In genomic region chr18:9710037-9710436, GRCh38 we compare ENCODE assay signal across 11 cellular contexts.
DNase-seq lines count a peak whose midpoint lies in the region; ATAC-seq and TF ChIP-seq lines count a peak whose summit lies in the region.
"Had no signal": no experiment of that assay in that cellular context is flagged by ENCODE, and none has a peak within 500 bp of the region (broad histone marks: within the 10 kb centered on the region; RNA-seq: fewer than 3 reads in every experiment).

No MANE protein-coding gene starts in this region.

- no peaks in the 10 kb centered on the region for H3K9me3 Mint-ChIP-seq in stimulated activated naive CD8-positive, alpha-beta T cell treated with anti-CD3 and anti-CD28 coated beads, Interleukin-15, Interleukin-2, amounts not matched to agents 100 ng/mL and 50 ng/mL, for 24 hours
- no peaks in the 10 kb centered on the region for H3K9me3 Mint-ChIP-seq in nephron
- H3K9me3 Mint-ChIP-seq: activated naive CD4-positive, alpha-beta T cell treated with anti-CD3 and anti-CD28 coated beads, Interleukin-2, amount 50 U/mL, for 72 hours had no signal

- peak overlapping the region; percentile 88 for H3K4me3 ChIP-seq in coronary artery

- no peak for ATAC-seq in stimulated activated naive CD8-positive, alpha-beta T cell treated with anti-CD3 and anti-CD28 coated beads, Interleukin-15, Interleukin-2, amounts not matched to agents 100 U/mL and 50 U/mL, for 24 hours
- no peak for ATAC-seq in HG02571 (IDR thresholded peaks at IDR 0.05; ENCODE audit: unreplicated experiment)

- TF ChIP-seq CTCF in coronary artery (IDR thresholded peaks at IDR 0.05) (no peak), nephron (IDR thresholded peaks at IDR 0.05; ENCODE audit: unreplicated experiment in 3 of 3) (no peak)

- H3K36me3 Mint-ChIP-seq in stimulated activated naive CD8-positive, alpha-beta T cell treated with anti-CD3 and anti-CD28 coated beads, Interleukin-15, Interleukin-2, amounts not matched to agents 100 ng/mL and 50 ng/mL, for 24 hours (ENCODE audit: low read depth), result no peaks in the 10 kb centered on the region
- H3K36me3 Mint-ChIP-seq in nephron (ENCODE audit: low read depth), result no peaks in the 10 kb centered on the region

- H3K4me3 Mint-ChIP-seq in stimulated activated naive CD8-positive, alpha-beta T cell treated with anti-CD3 and anti-CD28 coated beads, Interleukin-15, Interleukin-2, amounts not matched to agents 100 ng/mL and 50 ng/mL, for 24 hours, result peak overlapping the region; percentile 25
- peak overlapping the region; percentile 90 to 91 (median 91) for H3K4me3 Mint-ChIP-seq in nephron

- no peak overlapping the region for H3K27ac Mint-ChIP-seq in stimulated activated naive CD8-positive, alpha-beta T cell treated with anti-CD3 and anti-CD28 coated beads, Interleukin-15, Interleukin-2, amounts not matched to agents 100 ng/mL and 50 ng/mL, for 24 hours
- H3K27ac Mint-ChIP-seq in nephron, result peak overlapping the region; percentile 80 to 86 (median 80)
- H3K27ac Mint-ChIP-seq: activated naive CD4-positive, alpha-beta T cell treated with anti-CD3 and anti-CD28 coated beads, Interleukin-2, amount 50 U/mL, for 72 hours had no signal

- H3K27me3 Mint-ChIP-seq in stimulated activated naive CD8-positive, alpha-beta T cell treated with anti-CD3 and anti-CD28 coated beads, Interleukin-15, Interleukin-2, amounts not matched to agents 100 ng/mL and 50 ng/mL, for 24 hours, result peaks cover 79% of the 10 kb centered on the region
- H3K27me3 Mint-ChIP-seq in nephron (ENCODE audit: low read depth), result peaks cover 54% of the 10 kb centered on the region

- H3K4me1 Mint-ChIP-seq in stimulated activated naive CD8-positive, alpha-beta T cell treated with anti-CD3 and anti-CD28 coated beads, Interleukin-15, Interleukin-2, amounts not matched to agents 100 ng/mL and 50 ng/mL, for 24 hours (ENCODE audit: low read depth), result peaks cover 27% of the 10 kb centered on the region
- peaks cover 25% of the 10 kb centered on the region for H3K4me1 Mint-ChIP-seq in nephron

- H3K27ac ChIP-seq in coronary artery, result peak overlapping the region; percentile 88 to 97

- no peak for DNase-seq in stimulated activated naive CD8-positive, alpha-beta T cell treated with anti-CD3 and anti-CD28 coated beads, Interleukin-15, Interleukin-2, amounts not matched to agents 100 U/mL and 50 U/mL, for 24 hours
- DNase-seq in coronary artery (ENCODE audit: low spot score), result no peak
- DNase-seq in SKM-1 treated with dmso at 0.1 percent for 144 hours (lab: John Stamatoyannopoulos, UW; ENCODE audit: unreplicated experiment), result no peak
- no peak for DNase-seq in retina
- no peak for DNase-seq in amniotic stem cell (lab: John Stamatoyannopoulos, UW)
- DNase-seq: foreskin melanocyte, NCI-H510A had no signal
